ENCODE assay signal across 23 cellular contexts in genomic region chr2:151844217-151844896, GRCh38. TPM values are rescaled to one million over a fixed set of nuclear protein-coding genes. Genes with fewer than 3 reads are reported as not detected.
DNase-seq lines count a peak whose midpoint lies in the region; ATAC-seq, FAIRE-seq and TF ChIP-seq lines count a peak whose summit lies in the region.
"Had no signal": no experiment of that assay in that cellular context is flagged by ENCODE, and none has a peak within 500 bp of the region (broad histone marks: within the 10 kb centered on the region; RNA-seq: fewer than 3 reads in every experiment).

No MANE protein-coding gene starts in this region.

- DNase-seq in CD1c-positive myeloid dendritic cell (ENCODE audit: extremely low spot score): peak; percentile 46
- DNase-seq in OCI-M1 (lab: John Stamatoyannopoulos, UW): peak; percentile 76
- DNase-seq in endothelial cell of umbilical vein (ENCODE audit: low read depth, low spot score): peak; percentile 95
- peak; percentile 7 for DNase-seq in middle frontal gyrus (ENCODE audit: extremely low spot score, low spot score)
- DNase-seq in GM23338 (ENCODE audit: low spot score): no peak
- no peak for DNase-seq in effector memory CD8-positive, alpha-beta T cell
- DNase-seq: activated CD4-positive, alpha-beta T cell treated with anti-CD3 and anti-CD28 coated beads, Interleukin-2, amount 50 U/mL, for 4 hours; activated naive CD4-positive, alpha-beta T cell treated with Interleukin-2 at 50 U/mL for 16 hours; activated T-cell treated with anti-CD3 and anti-CD28 coated beads, Interleukin-2, amount 50 U/mL, for 1 hour; C1 segment of cervical spinal cord; gastrocnemius medialis; lower lobe of right lung; naive B cell; NCI-H146; RPMI8226; spleen; T-cell; tibial artery; WERI-Rb-1 had no signal

- H3K36me3 ChIP-seq in endothelial cell of umbilical vein (ENCODE audit: control insufficient read depth in 2 of 2, extremely low read depth in 1 of 2, insufficient read depth in 2 of 2, low read length in 2 of 2) (no peaks in the 10 kb centered on the region), GM23338 (ENCODE audit: insufficient read depth) (no peaks in the 10 kb centered on the region)
- H3K36me3 ChIP-seq: gastrocnemius medialis, lower lobe of right lung, spleen, tibial artery, WERI-Rb-1 had no signal

- H4K20me1 ChIP-seq in endothelial cell of umbilical vein (replicated peaks; ENCODE audit: control insufficient read depth, extremely low read depth, insufficient read depth, low read length) (no peaks in the 10 kb centered on the region), GM23338 (replicated peaks; ENCODE audit: insufficient read depth) (no peaks in the 10 kb centered on the region)

- POLR2A ChIA-PET in endothelial cell of umbilical vein (lab: Charles Lee): no interaction called here

- dilution Hi-C loops in endothelial cell of umbilical vein (cut with MboI; ENCODE audit: extremely low pct_ligation_motif_present, low sequenced_read_pairs): no loop called here

- H3K4me2 ChIP-seq in endothelial cell of umbilical vein (ENCODE audit: insufficient read depth, low read length) (peak overlapping the region; percentile 47), GM23338 (no peak overlapping the region)

- no peaks in the 10 kb centered on the region for H3K9me2 ChIP-seq in GM23338 (ENCODE audit: insufficient read depth)

- TF ChIP-seq CTCF in endothelial cell of umbilical vein (IDR thresholded peaks at IDR 0.05; ENCODE audit: extremely low read depth in 1 of 2, insufficient read depth in 1 of 2, low read depth in 1 of 2, low read length in 2 of 2) (no peak), GM23338 (conservative IDR thresholded peaks at IDR 0.05; ENCODE audit: low read depth in 2 of 2) (no peak)

- no peaks in the 10 kb centered on the region for H3K9me3 ChIP-seq in endothelial cell of umbilical vein (replicated peaks; ENCODE audit: control insufficient read depth, insufficient read depth, low read length)
- H3K9me3 ChIP-seq: gastrocnemius medialis, lower lobe of right lung, spleen, tibial artery had no signal

- H3K9me3 Mint-ChIP-seq in GM23338: no peaks in the 10 kb centered on the region
- H3K9me3 Mint-ChIP-seq in effector memory CD8-positive, alpha-beta T cell: no peaks in the 10 kb centered on the region
- H3K9me3 Mint-ChIP-seq: naive B cell, T-cell had no signal

- TF ChIP-seq POLR2A in endothelial cell of umbilical vein (IDR thresholded peaks at IDR 0.05; ENCODE audit: low read depth, low read length): no peak

- CTCF ChIA-PET in endothelial cell of umbilical vein (lab: Charles Lee): no interaction called here

- H2AFZ ChIP-seq in endothelial cell of umbilical vein (ENCODE audit: low read depth, low read length) (peak overlapping the region; percentile 72), GM23338 (no peak overlapping the region)
- H2AFZ ChIP-seq: parathyroid adenoma had no signal

- no TSS peak for BruUV-seq in endothelial cell of umbilical vein (replicated peaks; lab: Mats Ljungman, UMichigan)

- H3K4me3 ChIP-seq in endothelial cell of umbilical vein (replicated peaks in 1 of 3; ENCODE audit: insufficient read depth in 1 of 3, low read depth in 1 of 3, low read length in 3 of 3) (no peak overlapping the region), GM23338 (no peak overlapping the region)
- H3K4me3 ChIP-seq: gastrocnemius medialis, lower lobe of right lung, spleen, tibial artery had no signal

- intact Hi-C loops in endothelial cell of umbilical vein (cut with micrococcal nuclease): no loop called here

- H3K27ac Mint-ChIP-seq in GM23338: no peak overlapping the region
- no peak overlapping the region for H3K27ac Mint-ChIP-seq in effector memory CD8-positive, alpha-beta T cell
- H3K27ac Mint-ChIP-seq: T-cell had no signal

- ATAC-seq in GM23338 (no peak), GM21576 (IDR thresholded peaks at IDR 0.05; ENCODE audit: unreplicated experiment) (no peak), HG02642 (IDR thresholded peaks at IDR 0.05; ENCODE audit: poor library complexity, unreplicated experiment) (no peak)
- no peak for ATAC-seq in effector memory CD8-positive, alpha-beta T cell (replicated peaks)
- ATAC-seq: gastrocnemius medialis, lower lobe of right lung, T-cell had no signal

- H3K9ac ChIP-seq in endothelial cell of umbilical vein (replicated peaks; ENCODE audit: extremely low read depth, insufficient read depth, low read length): no peak overlapping the region
- H3K9ac ChIP-seq: parathyroid adenoma had no signal

- peak overlapping the region; percentile 55 for H3K27ac ChIP-seq in endothelial cell of umbilical vein (ENCODE audit: insufficient read depth, low read depth, low read length)
- H3K27ac ChIP-seq in GM23338 (ENCODE audit: low read depth): no peak overlapping the region
- H3K27ac ChIP-seq: gastrocnemius medialis, lower lobe of right lung, parathyroid adenoma, spleen, WERI-Rb-1 had no signal

- H3K79me2 ChIP-seq in endothelial cell of umbilical vein (ENCODE audit: control insufficient read depth, insufficient read depth, low read length): no peaks in the 10 kb centered on the region
- H3K79me2 ChIP-seq in GM23338 (replicated peaks; ENCODE audit: insufficient read depth): no peaks in the 10 kb centered on the region
- H3K79me2 ChIP-seq: parathyroid adenoma had no signal

- no peaks in the 10 kb centered on the region for H3K4me1 Mint-ChIP-seq in GM23338
- no peaks in the 10 kb centered on the region for H3K4me1 Mint-ChIP-seq in effector memory CD8-positive, alpha-beta T cell (ENCODE audit: low read depth in 2 of 2)

- H3K4me1 ChIP-seq in endothelial cell of umbilical vein (ENCODE audit: control insufficient read depth, extremely low read depth, insufficient read depth, low read length): peaks cover 20% of the 10 kb centered on the region
- no peaks in the 10 kb centered on the region for H3K4me1 ChIP-seq in GM23338 (ENCODE audit: insufficient read depth)
- H3K4me1 ChIP-seq: gastrocnemius medialis, parathyroid adenoma had no signal

- no peak for FAIRE-seq in endothelial cell of umbilical vein (lab: Jason Lieb, UNC)
- FAIRE-seq: HTR-8/SVneo had no signal

- H3K36me3 Mint-ChIP-seq in GM23338 (ENCODE audit: low read depth): no peaks in the 10 kb centered on the region
- H3K36me3 Mint-ChIP-seq in effector memory CD8-positive, alpha-beta T cell (ENCODE audit: insufficient read depth): no peaks in the 10 kb centered on the region
- H3K36me3 Mint-ChIP-seq: T-cell had no signal

- H3K4me3 Mint-ChIP-seq in GM23338: no peak overlapping the region
- no peak overlapping the region for H3K4me3 Mint-ChIP-seq in effector memory CD8-positive, alpha-beta T cell
- H3K4me3 Mint-ChIP-seq: naive B cell, T-cell had no signal

- no peaks in the 10 kb centered on the region for H3K27me3 Mint-ChIP-seq in GM23338 (ENCODE audit: insufficient read depth, low read depth, poor library complexity)
- H3K27me3 Mint-ChIP-seq in effector memory CD8-positive, alpha-beta T cell: peaks cover 14 to 27% of the 10 kb centered on the region in 2 donors

- no peaks in the 10 kb centered on the region for H3F3A ChIP-seq in GM23338 (replicated peaks; ENCODE audit: low read depth)

- H3K27me3 ChIP-seq in endothelial cell of umbilical vein (ENCODE audit: control insufficient read depth in 2 of 2, insufficient read depth in 2 of 2, low read length in 2 of 2): no peaks in the 10 kb centered on the region
- H3K27me3 ChIP-seq in GM23338 (ENCODE audit: insufficient read depth): no peaks in the 10 kb centered on the region
- H3K27me3 ChIP-seq: gastrocnemius medialis, spleen, tibial artery had no signal

- no peaks in the 10 kb centered on the region for H3K9me1 ChIP-seq in endothelial cell of umbilical vein (replicated peaks; ENCODE audit: control insufficient read depth, extremely low read depth, insufficient read depth, low read length)

TF ChIP-seq in endothelial cell of umbilical vein, 7 proteins besides CTCF, POLR2A, EP300 and RAD21:
- TF ChIP-seq JUN (IDR thresholded peaks at IDR 0.05; ENCODE audit: borderline replicate concordance, insufficient read depth, insufficient read length, low read depth): peak; percentile 26
- TF ChIP-seq MAX (IDR thresholded peaks at IDR 0.05; ENCODE audit: insufficient read depth, insufficient read length): no peak

TF ChIP-seq in GM23338, 12 proteins besides CTCF, POLR2A, EP300 and RAD21:
- no peak for TF ChIP-seq ZNF114 (CRISPR knock-in tag; IDR thresholded peaks at IDR 0.05)
- no peak for TF ChIP-seq JUNB (IDR thresholded peaks at IDR 0.05; ENCODE audit: unreplicated experiment)

RNA-seq across cellular contexts. Expression of gene ARL5A, which starts 16.1 kb away (rescaled TPM):
- 73.2 and 77.5 TPM in 2 replicates for total RNA-seq in endothelial cell of umbilical vein
- polyA plus RNA-seq in endothelial cell of umbilical vein (18.0 and 25.8 TPM in 2 replicates), GM23338 (2016; fragmentation: Nextera tagmentation; extraction: Ambion mirVana) (26.8 TPM in 2 replicates)
- 32.8 and 41.4 TPM in 2 replicates for polyA plus RNA-seq in endothelial cell of umbilical vein (2011; cell fraction: cytosol; rRNA removed)
- 27.4 and 29.4 TPM in 2 replicates for polyA plus RNA-seq in endothelial cell of umbilical vein (2011; cell fraction: nucleus; rRNA removed)
- polyA plus RNA-seq in endothelial cell of umbilical vein (2012): 38.7 and 49.2 TPM in 2 replicates
- 52.0 and 64.5 TPM in 2 replicates for polyA minus RNA-seq in endothelial cell of umbilical vein
- 11.6 TPM for polyA minus RNA-seq in endothelial cell of umbilical vein (2011; cell fraction: cytosol; rRNA and poly(A)+ RNA removed)
- polyA minus RNA-seq in endothelial cell of umbilical vein (2011; cell fraction: nucleus; rRNA and poly(A)+ RNA removed): 52.4 and 67.5 TPM in 2 replicates
- total RNA-seq in GM23338 (2014; rRNA removed; shearing (Covaris generic)): 90.1 and 104 TPM in 2 replicates

Comparison
In these comparisons a context has a peak if more than half of its experiments do, and no peak if none do; other contexts are left out.
1. DNase-seq: peak in CD1c-positive myeloid dendritic cell (single experiment), OCI-M1 (single experiment), endothelial cell of umbilical vein (single experiment) and middle frontal gyrus (single experiment); none in GM23338 (single experiment) and effector memory CD8-positive, alpha-beta T cell (0 of 3).